In the genomic region with DNA sequence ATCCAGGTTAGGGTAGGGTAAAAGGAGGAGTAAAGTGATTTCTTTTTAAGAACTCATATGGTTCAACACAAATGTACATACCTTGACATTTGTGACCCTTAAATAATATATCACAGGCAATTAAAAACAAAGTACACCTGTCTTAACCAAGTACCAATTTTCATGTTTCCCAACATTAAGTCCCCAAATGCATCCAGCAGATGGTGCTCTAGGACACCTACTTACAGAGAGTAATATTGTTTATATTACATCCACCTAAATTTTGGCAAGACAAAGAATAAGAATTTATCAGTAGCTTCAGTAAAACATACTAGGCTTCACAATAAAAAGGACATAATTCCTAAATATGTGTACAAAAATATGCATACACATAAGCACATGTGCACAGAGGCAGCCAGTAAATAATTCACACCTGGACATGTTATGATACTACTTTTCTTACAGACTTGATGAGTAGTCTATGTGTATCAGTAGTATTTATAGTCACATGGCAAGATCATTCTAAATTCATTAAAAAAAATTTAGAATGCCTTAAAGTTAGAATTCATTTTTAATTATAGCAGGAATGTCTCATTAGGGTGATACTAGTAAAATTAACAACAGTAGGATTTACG, we compare ENCODE assay signal across 8 cellular contexts.
DNase-seq lines count a peak whose midpoint lies in the region; ATAC-seq and TF ChIP-seq lines count a peak whose summit lies in the region.

No MANE protein-coding gene starts in this region.

- no peak overlapping the region for H2AFZ ChIP-seq in OCI-LY1 (ENCODE audit: low read length)

- H3K9ac ChIP-seq in OCI-LY1 (ENCODE audit: low read length): no peak overlapping the region

- no peaks in the 10 kb centered on the region for H3K9me2 ChIP-seq in OCI-LY1 (ENCODE audit: low read depth, low read length)

- H4K20me1 ChIP-seq in OCI-LY1 (ENCODE audit: insufficient read depth, low read length): no peaks in the 10 kb centered on the region

- DNase-seq in DMS53 treated with DMSO at 0.1 percent for 48 hours (lab: John Stamatoyannopoulos, UW; ENCODE audit: unreplicated experiment) (peak; percentile 1), H7 (peak; percentile 26), brain pericyte (ENCODE audit: low read depth, low spot score) (peak; percentile 42), medulla oblongata (ENCODE audit: extremely low spot score) (peak; percentile 56), type B pancreatic cell (ENCODE audit: extremely low spot score, unreplicated experiment) (no peak)
- DNase-seq in activated CD4-positive, CD25-positive, alpha-beta regulatory T cell treated with anti-CD3 and anti-CD28 coated beads, Interleukin-2, amount 50 U/mL, for 72 hours: no peak

- H3K36me3 ChIP-seq in H7 (replicated peaks; ENCODE audit: control insufficient read depth, insufficient read depth, low read length): no peaks in the 10 kb centered on the region
- H3K36me3 ChIP-seq in OCI-LY1 (ENCODE audit: insufficient read depth, low read length): 0 out of 2 replicates have a peak, but pooled peaks cover 9% of the 10 kb centered on the region

- H3K27ac ChIP-seq in OCI-LY1 (ENCODE audit: low read depth, low read length, poor library complexity, severe bottlenecking): no peak overlapping the region

- H3K79me2 ChIP-seq in OCI-LY1 (ENCODE audit: insufficient read depth, low read length): no peaks in the 10 kb centered on the region

- H3K27me3 ChIP-seq in H7 (ENCODE audit: control insufficient read depth, insufficient read depth, low read length): no peaks in the 10 kb centered on the region
- H3K27me3 ChIP-seq in OCI-LY1 (ENCODE audit: insufficient read depth, low read length): no peaks in the 10 kb centered on the region

- H3K4me1 ChIP-seq in OCI-LY1 (ENCODE audit: insufficient read depth, low read length, severe bottlenecking): peaks cover 6% of the 10 kb centered on the region

- H3K27ac Mint-ChIP-seq in type B pancreatic cell: peak overlapping the region; percentile 22

- H3K36me3 Mint-ChIP-seq in type B pancreatic cell: peaks cover 7% of the 10 kb centered on the region

- no peaks in the 10 kb centered on the region for H3K27me3 Mint-ChIP-seq in type B pancreatic cell

- no peaks in the 10 kb centered on the region for H3K9me3 ChIP-seq in OCI-LY1 (ENCODE audit: low read length)

- no peaks in the 10 kb centered on the region for H3K9me3 Mint-ChIP-seq in type B pancreatic cell

- TF ChIP-seq CTCF in OCI-LY1 (IDR thresholded peaks at IDR 0.05; ENCODE audit: low read length): peak; percentile 81
- TF ChIP-seq CTCF in type B pancreatic cell (conservative IDR thresholded peaks at IDR 0.05): peak; percentile 85

- no peak overlapping the region for H3K4me3 Mint-ChIP-seq in type B pancreatic cell

- peaks cover 8% of the 10 kb centered on the region for H3K4me1 Mint-ChIP-seq in type B pancreatic cell (ENCODE audit: unreplicated experiment)

- H3K4me3 ChIP-seq in H7 (ENCODE audit: insufficient read depth, low read depth, low read length) (no peak overlapping the region), OCI-LY1 (ENCODE audit: low read depth, low read length, poor library complexity, severe bottlenecking) (no peak overlapping the region)

- H3K4me2 ChIP-seq in OCI-LY1 (ENCODE audit: low read length): no peak overlapping the region

- ATAC-seq in HG03439 (IDR thresholded peaks at IDR 0.05; ENCODE audit: unreplicated experiment): no peak

- H3F3A ChIP-seq in OCI-LY1 (ENCODE audit: insufficient read depth, low read length): no peaks in the 10 kb centered on the region; the same call in 1 of the 2 replicates

Comparison
In these comparisons a context has a peak if more than half of its experiments do, and no peak if none do; other contexts are left out.
1. DNase-seq: peak in DMS53 treated with DMSO at 0.1 percent for 48 hours (single experiment), H7 (single experiment), brain pericyte (single experiment) and medulla oblongata (single experiment); none in type B pancreatic cell (single experiment) and activated CD4-positive, CD25-positive, alpha-beta regulatory T cell treated with anti-CD3 and anti-CD28 coated beads, Interleukin-2, amount 50 U/mL, for 72 hours (single experiment).